24 cellular contexts compared by ENCODE assay signal in genomic region chr6:67889682-67889995, GRCh38.
"Had no signal": no experiment of that assay in that cellular context is flagged by ENCODE, and none has a peak within 500 bp of the region (broad histone marks: within the 10 kb centered on the region; RNA-seq: fewer than 3 reads in every experiment).

No MANE protein-coding gene starts in this region.

- H3K4me1 Mint-ChIP-seq: activated CD4-positive, alpha-beta T cell treated with anti-CD3 and anti-CD28 coated beads, Interleukin-2, amount 10 ng/mL, durations not matched to agents 7 days and 5 days; activated naive CD8-positive, alpha-beta T cell treated with anti-CD3 and anti-CD28 coated beads, Interleukin-2, amount 50 U/mL, for 24 hours; immature natural killer cell; nephron; T-helper 17 cell had no signal

- H3K4me3 Mint-ChIP-seq: activated CD4-positive, alpha-beta T cell treated with anti-CD3 and anti-CD28 coated beads, Interleukin-2, amount 10 ng/mL, durations not matched to agents 7 days and 5 days; activated CD8-positive, alpha-beta T cell treated with anti-CD3 and anti-CD28 coated beads for 36 hours; activated naive CD8-positive, alpha-beta T cell treated with anti-CD3 and anti-CD28 coated beads, Interleukin-2, amount 50 U/mL, for 24 hours; activated T-helper 1 cell treated with anti-CD3 and anti-CD28 coated beads, Interleukin-12 subunit alpha, Interleukin-12 subunit beta, Interleukin-2, Interleukin-4 antibody, amounts not matched to agents 30 ng/mL and 10 ng/mL and 1 ng/mL, durations not matched to agents 14 hours and 24 hours and 36 hours; immature natural killer cell; nephron; T-helper 17 cell had no signal

- H3K9me3 ChIP-seq: pancreas, psoas muscle, right atrium auricular region, thoracic aorta, upper lobe of left lung had no signal

- H3K27me3 Mint-ChIP-seq: activated CD4-positive, alpha-beta T cell treated with anti-CD3 and anti-CD28 coated beads, Interleukin-2, amount 10 ng/mL, durations not matched to agents 7 days and 5 days; activated CD8-positive, alpha-beta T cell treated with anti-CD3 and anti-CD28 coated beads for 36 hours; activated naive CD8-positive, alpha-beta T cell treated with anti-CD3 and anti-CD28 coated beads, Interleukin-2, amount 50 U/mL, for 24 hours; T-helper 17 cell had no signal

- H3K36me3 ChIP-seq: left ventricle myocardium inferior, pancreas, right atrium auricular region, spleen, thoracic aorta, upper lobe of left lung, WERI-Rb-1 had no signal

- H3K4me1 ChIP-seq: left ventricle myocardium inferior, pancreas, psoas muscle, right atrium auricular region, spleen, upper lobe of left lung had no signal

- H3K27me3 ChIP-seq: pancreas, right atrium auricular region, spleen, upper lobe of left lung had no signal

- H3K27ac Mint-ChIP-seq: activated CD4-positive, alpha-beta T cell treated with anti-CD3 and anti-CD28 coated beads, Interleukin-2, amount 10 ng/mL, durations not matched to agents 7 days and 5 days; activated CD8-positive, alpha-beta T cell treated with anti-CD3 and anti-CD28 coated beads for 36 hours; activated naive CD8-positive, alpha-beta T cell treated with anti-CD3 and anti-CD28 coated beads, Interleukin-2, amount 50 U/mL, for 24 hours; activated T-helper 1 cell treated with anti-CD3 and anti-CD28 coated beads, Interleukin-12 subunit alpha, Interleukin-12 subunit beta, Interleukin-2, Interleukin-4 antibody, amounts not matched to agents 30 ng/mL and 10 ng/mL and 1 ng/mL, durations not matched to agents 14 hours and 24 hours and 36 hours; immature natural killer cell; nephron; T-helper 17 cell had no signal

- DNase-seq: activated CD4-positive, alpha-beta T cell treated with anti-CD3 and anti-CD28 coated beads, Interleukin-2, amount 10 ng/mL, durations not matched to agents 7 days and 5 days; activated CD4-positive, CD25-positive, alpha-beta regulatory T cell treated with anti-CD3 and anti-CD28 coated beads, Interleukin-2, amount 50 U/mL, for 72 hours; activated CD8-positive, alpha-beta T cell treated with anti-CD3 and anti-CD28 coated beads for 36 hours; activated gamma-delta T cell; activated naive CD4-positive, alpha-beta T cell treated with anti-CD3 and anti-CD28 coated beads, Interleukin-2, amount 50 U/mL, for 16 hours; activated naive CD8-positive, alpha-beta T cell treated with anti-CD3 and anti-CD28 coated beads, Interleukin-2, amount 50 U/mL, for 24 hours; cerebellar nuclear complex; cortex of kidney; immature natural killer cell; kidney glomerular epithelial cell; left ventricle myocardium inferior; midbrain; pancreas; psoas muscle; spleen; stimulated activated CD4-positive, alpha-beta T cell treated with anti-CD3 and anti-CD28 coated beads, Interleukin-4, amount 100 ng/mL, for 1 hour; stimulated activated naive CD4-positive, alpha-beta T cell treated with Interleukin-2 at 50 U/mL for 16 hours; T-helper 17 cell; upper lobe of left lung; WERI-Rb-1 had no signal

- H3K27ac ChIP-seq: left ventricle myocardium inferior, pancreas, psoas muscle, right atrium auricular region, spleen, thoracic aorta, upper lobe of left lung, WERI-Rb-1 had no signal

- H3K4me3 ChIP-seq: left ventricle myocardium inferior, pancreas, psoas muscle, right atrium auricular region, spleen, thoracic aorta, upper lobe of left lung had no signal
